In the genomic region with DNA sequence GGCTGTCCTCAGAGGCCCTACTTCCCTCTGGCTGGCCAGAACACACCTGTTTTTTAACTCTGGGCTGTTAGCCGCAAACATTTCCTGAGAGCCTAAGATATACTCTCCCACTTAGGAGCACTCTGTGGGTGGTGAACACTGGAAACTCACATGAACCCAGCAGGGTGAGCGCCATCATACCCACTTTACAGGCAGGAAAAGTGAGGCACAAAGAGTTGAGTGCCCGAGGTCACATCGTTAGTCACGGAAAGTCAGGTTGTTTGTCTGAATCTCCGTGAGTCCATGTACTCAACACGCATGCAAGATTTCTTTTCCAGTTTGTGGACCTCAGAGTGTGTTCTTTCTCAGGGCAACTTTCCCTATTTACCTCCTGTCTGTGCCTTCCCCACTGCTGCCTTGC, we compare ENCODE assay signal across 10 cellular contexts. TPM values are rescaled to one million over a fixed set of nuclear protein-coding genes. Genes with fewer than 3 reads are reported as not detected.
A peak's percentile ranks its signal among the peaks of the same experiment; 100 is the strongest.
DNase-seq lines count a peak whose midpoint lies in the region; ATAC-seq, FAIRE-seq and TF ChIP-seq lines count a peak whose summit lies in the region.
"Had no signal": no experiment of that assay in that cellular context is flagged by ENCODE, and none has a peak within 500 bp of the region (broad histone marks: within the 10 kb centered on the region; RNA-seq: fewer than 3 reads in every experiment).

No MANE protein-coding gene starts in this region.

- no peak for ATAC-seq in K562
- no peak for ATAC-seq in natural killer cell treated with Interleukin-12 subunit alpha and Interleukin-12 subunit beta and Interleukin-15 and Interleukin-18, amount 100 ng/mL, for 72 hours

- TF ChIP-seq CTCF in AG10803 (conservative IDR thresholded peaks at IDR 0.05; ENCODE audit: low read length) (no peak), HL-60 (IDR thresholded peaks at IDR 0.05; ENCODE audit: insufficient read depth, low read length) (no peak), K562 (IDR thresholded peaks at IDR 0.05 in 2 of 3, conservative IDR thresholded peaks at IDR 0.05 in 1 of 3; ENCODE audit: insufficient read depth in 2 of 3, low read depth in 1 of 3, low read length in 3 of 3) (no peak)

- CTCF ChIA-PET in K562 (lab: Yijun Ruan, JAX; ENCODE audit: low intra/inter-chr PET ratio), result no interaction called here
- CTCF ChIA-PET in HEK293T (lab: Yijun Ruan, JAX), result interaction anchor here (0.6 kb wide), 1 partner anchor 178 kb away, joined by 3 read pairs; no protein-coding TSS in a partner anchor

- in situ Hi-C loops in K562 (cut with MboI), result no loop called here

- FAIRE-seq in K562 (lab: Jason Lieb, UNC), result peak; percentile 35

- no peak for TF ChIP-seq POLR2A in K562 (conservative IDR thresholded peaks at IDR 0.05)

- H3K9me1 ChIP-seq in K562 (ENCODE audit: control insufficient read depth, insufficient read depth, low read length), result peaks cover 3% of the 10 kb centered on the region

- H3K27ac Mint-ChIP-seq in natural killer cell treated with Interleukin-12 subunit alpha and Interleukin-12 subunit beta and Interleukin-15 and Interleukin-18, amount 100 ng/mL, for 72 hours, result peak overlapping the region; percentile 99 to 100

- no peaks in the 10 kb centered on the region for H3K9me3 ChIP-seq in K562 (replicated peaks; ENCODE audit: control insufficient read depth, insufficient read depth, low read depth, low read length)

- 96% methylated on average over 7 of the region's 7 CpGs for whole genome bisulfite sequencing in K562 (ENCODE audit: insufficient coverage, low coverage, missing lambda C conversion rate)

- peaks cover 46% of the 10 kb centered on the region; the same call in 2 of the 3 replicates for H3K36me3 ChIP-seq in K562 (ENCODE audit: control insufficient read depth, insufficient read depth, low read length)

- H3K4me3 Mint-ChIP-seq in natural killer cell treated with Interleukin-12 subunit alpha and Interleukin-12 subunit beta and Interleukin-15 and Interleukin-18, amount 100 ng/mL, for 72 hours, result peak overlapping the region; percentile 100

- H3K4me3 ChIP-seq in AG10803 (ENCODE audit: low read length) (peak overlapping the region; percentile 90; the same call in 1 of the 2 replicates), HL-60 (replicated peaks; ENCODE audit: insufficient read depth, low read length) (peak overlapping the region; percentile 78), K562 (peak overlapping the region; percentile 97)
- H3K4me3 ChIP-seq: cardiac muscle cell, lung had no signal

- peak overlapping the region; percentile 84 to 99; a peak in 3 of 4 replicates for H3K9ac ChIP-seq in K562 (ENCODE audit: insufficient read depth in 1 of 2, low read depth in 2 of 2, low read length in 2 of 2)

- no peaks in the 10 kb centered on the region for H3K9me3 Mint-ChIP-seq in natural killer cell treated with Interleukin-12 subunit alpha and Interleukin-12 subunit beta and Interleukin-15 and Interleukin-18, amount 100 ng/mL, for 72 hours

- no peaks in the 10 kb centered on the region; the same call in 1 of the 2 replicates for H4K20me1 ChIP-seq in K562 (replicated peaks; ENCODE audit: control insufficient read depth, insufficient read depth, low read length)

- H3K36me3 Mint-ChIP-seq in natural killer cell treated with Interleukin-12 subunit alpha and Interleukin-12 subunit beta and Interleukin-15 and Interleukin-18, amount 100 ng/mL, for 72 hours, result peaks cover 12% of the 10 kb centered on the region

- peaks cover 28% of the 10 kb centered on the region for H3K79me2 ChIP-seq in K562 (ENCODE audit: control insufficient read depth, insufficient read depth, low read length)

- no peak overlapping the region for H2AFZ ChIP-seq in K562 (ENCODE audit: low read depth, low read length)

- peak overlapping the region; percentile 88 for H3K4me2 ChIP-seq in K562 (ENCODE audit: insufficient read depth, low read length)

- H3K27me3 ChIP-seq in HL-60 (ENCODE audit: insufficient read depth, poor library complexity, severe bottlenecking) (no peaks in the 10 kb centered on the region), K562 (ENCODE audit: control insufficient read depth in 2 of 2, insufficient read depth in 2 of 2, low read length in 2 of 2) (no peaks in the 10 kb centered on the region)
- H3K27me3 ChIP-seq: cardiac muscle cell had no signal

- intact Hi-C loops in K562 (cut with micrococcal nuclease), result loop anchor here (10.0 kb wide), 1 partner anchor 303 kb away; the partner anchor contains the start of genes B3GALT4, RPS18 and VPS52

- peaks cover 20 to 32% of the 10 kb centered on the region in 2 donors for H3K4me1 Mint-ChIP-seq in natural killer cell treated with Interleukin-12 subunit alpha and Interleukin-12 subunit beta and Interleukin-15 and Interleukin-18, amount 100 ng/mL, for 72 hours (ENCODE audit: low read depth in 2 of 2)

- TF ChIP-seq EP300 in K562 (IDR thresholded peaks at IDR 0.05; ENCODE audit: low read length), result no peak

- POLR2A ChIA-PET in K562 (lab: Yijun Ruan, JAX), result interaction anchor here (0.8 to 1.0 kb wide), 2 partner anchors 9 to 12 kb away, joined by 3 read pairs; no protein-coding TSS in a partner anchor
- POLR2A ChIA-PET in HEK293T (lab: Yijun Ruan, JAX), result no interaction called here

- no TSS peak for BruUV-seq in K562 (replicated peaks; lab: Mats Ljungman, UMichigan)

- TF ChIP-seq RAD21 in K562 (CRISPR knock-in tag; conservative IDR thresholded peaks at IDR 0.05 in 1 of 2, IDR thresholded peaks at IDR 0.05 in 1 of 2), result no peak

- no peaks in the 10 kb centered on the region for H3K27me3 Mint-ChIP-seq in natural killer cell treated with Interleukin-12 subunit alpha and Interleukin-12 subunit beta and Interleukin-15 and Interleukin-18, amount 100 ng/mL, for 72 hours

- peaks cover 10 to 37% of the 10 kb centered on the region in 2 experiments; a peak in 4 of 5 replicates for H3K4me1 ChIP-seq in K562 (replicated peaks in 1 of 2; ENCODE audit: control insufficient read depth in 2 of 2, insufficient read depth in 2 of 2, low read length in 2 of 2)

- no peak for DNase-seq in AG10803 (ENCODE audit: low read depth)
- no peak for DNase-seq in HL-60 (ENCODE audit: low read depth in 1 of 2, low spot score in 1 of 2)
- DNase-seq in K562 (ENCODE audit: extremely low read depth in 1 of 4, low spot score in 3 of 4), result peak in 1 of 4 experiments; percentile 15
- DNase-seq in natural killer cell treated with Interleukin-12 subunit alpha and Interleukin-12 subunit beta and Interleukin-15 and Interleukin-18, amount 100 ng/mL, for 72 hours (ENCODE audit: low spot score), result no peak
- no peak for DNase-seq in middle frontal gyrus (ENCODE audit: extremely low spot score, low spot score)
- no peak for DNase-seq in NOMO-1 (lab: John Stamatoyannopoulos, UW; ENCODE audit: unreplicated experiment in 2 of 2)
- DNase-seq in HEK293T (ENCODE audit: extremely low spot score), result no peak
- DNase-seq in NCI-H1417 (lab: John Stamatoyannopoulos, UW), result no peak

- peak overlapping the region; percentile 76 for H3K27ac ChIP-seq in HL-60 (replicated peaks)
- peak overlapping the region; percentile 33; the same call in 1 of the 3 replicates for H3K27ac ChIP-seq in K562 (ENCODE audit: extremely low read depth, low read depth, low read length)
- H3K27ac ChIP-seq: cardiac muscle cell had no signal

TF ChIP-seq in K562, 482 proteins besides CTCF, POLR2A, EP300 and RAD21 (continues in another document):
- no peak for TF ChIP-seq ZNF324 (CRISPR knock-in tag; IDR thresholded peaks at IDR 0.05)

TF ChIP-seq in HEK293T, 16 proteins besides CTCF, POLR2A, EP300 and RAD21 (continues in another document):
- TF ChIP-seq BHLHE40 (IDR thresholded peaks at IDR 0.05; ENCODE audit: borderline replicate concordance) (no peak), TARDBP (IDR thresholded peaks at IDR 0.05) (no peak), FOXA1 (IDR thresholded peaks at IDR 0.05) (no peak)

RNA-seq across cellular contexts. Expression of gene BAK1, which starts 1.9 kb away (rescaled TPM):
- 5.4 and 22.3 TPM in 2 replicates for total RNA-seq in K562 (2011; cell fraction: chromatin; rRNA removed; ENCODE audit: low replicate concordance)
- 18.4 and 20.8 TPM in 2 replicates for total RNA-seq in K562 (2011; cell fraction: nucleolus; rRNA removed)
- 18.6 and 21.4 TPM in 2 replicates for total RNA-seq in K562 (2011; cell fraction: nucleoplasm; rRNA removed)
- total RNA-seq in K562 (2014; rRNA removed), result 11.5 and 14.8 TPM in 2 replicates
- total RNA-seq in K562 (2014; rRNA removed; fragmentation: Illumina TruSeq; extraction: Trizol), result 14.4 and 16.5 TPM in 2 replicates
- 24.6 and 26.0 TPM in 2 replicates for total RNA-seq in K562 (2015; rRNA removed; fragmentation: Illumina TruSeq; extraction: Trizol)
- total RNA-seq in K562 (2021), result 28.2 and 30.7 TPM in 2 replicates
- polyA plus RNA-seq in K562 (2011; rRNA removed), result 18.9 and 22.7 TPM in 2 replicates
- 27.6 and 36.1 TPM in 2 replicates for polyA plus RNA-seq in K562 (2011; cell fraction: cytosol; rRNA removed)
- 19.6 and 25.1 TPM in 2 replicates for polyA plus RNA-seq in K562 (2011; cell fraction: nucleus; rRNA removed)
- polyA plus RNA-seq in K562 (2012), result 23.7 and 26.4 TPM in 2 replicates
- 23.7 and 28.2 TPM in 2 replicates for polyA plus RNA-seq in K562 (2014; fragmentation: Illumina TruSeq; extraction: Trizol)
- 1 to 10 TPM; 5.4 to 9.7 TPM for polyA plus RNA-seq in K562 (2014; fragmentation: Nextera tagmentation; extraction: Ambion mirVana)
- polyA plus RNA-seq in K562 (2014; rRNA removed), result 24.1 and 26.2 TPM in 2 replicates
- 12.4 and 16.0 TPM in 2 replicates for polyA minus RNA-seq in K562 (2011; rRNA and poly(A)+ RNA removed)
- 16.0 and 18.0 TPM in 2 replicates for polyA minus RNA-seq in K562 (2011; cell fraction: cytosol; rRNA and poly(A)+ RNA removed)
- 5.7 and 7.8 TPM in 2 replicates for polyA minus RNA-seq in K562 (2011; cell fraction: nucleus; rRNA and poly(A)+ RNA removed)
- total RNA-seq in natural killer cell treated with Interleukin-12 subunit alpha and Interleukin-12 subunit beta and Interleukin-15 and Interleukin-18, amount 100 ng/mL, for 72 hours, result 100 to 1,000 TPM; 101 to 103 TPM

RNA-seq across cellular contexts. Expression of gene ITPR3, which starts 43.0 kb away (rescaled TPM):
- total RNA-seq in K562 (2011; cell fraction: chromatin; rRNA removed; ENCODE audit: low replicate concordance), result 128 and 310 TPM in 2 replicates
- total RNA-seq in K562 (2011; cell fraction: nucleolus; rRNA removed), result 120 and 148 TPM in 2 replicates
- total RNA-seq in K562 (2011; cell fraction: nucleoplasm; rRNA removed), result 89.0 and 102 TPM in 2 replicates
- total RNA-seq in K562 (2014; rRNA removed) (13.2 and 17.2 TPM in 2 replicates), K562 (2014; rRNA removed; fragmentation: Illumina TruSeq; extraction: Trizol) (4.9 and 7.0 TPM in 2 replicates), K562 (2015; rRNA removed; fragmentation: Illumina TruSeq; extraction: Trizol) (7.0 and 7.7 TPM in 2 replicates), K562 (2021) (31.2 and 35.7 TPM in 2 replicates)
- polyA plus RNA-seq in K562 (2011; rRNA removed) (14.7 and 22.4 TPM in 2 replicates), K562 (2014; fragmentation: Illumina TruSeq; extraction: Trizol) (20.5 and 22.0 TPM in 2 replicates), K562 (2014; fragmentation: Nextera tagmentation; extraction: Ambion mirVana) (under 1 TPM; 0.39 to 0.73 TPM), K562 (2014; rRNA removed) (20.9 and 23.7 TPM in 2 replicates)
- polyA plus RNA-seq in K562 (2011; cell fraction: cytosol; rRNA removed), result 15.6 and 18.8 TPM in 2 replicates
- polyA plus RNA-seq in K562 (2011; cell fraction: nucleus; rRNA removed), result 187 and 251 TPM in 2 replicates
- 14.4 and 17.4 TPM in 2 replicates for polyA plus RNA-seq in K562 (2012)
- 18.8 and 19.6 TPM in 2 replicates for polyA minus RNA-seq in K562 (2011; rRNA and poly(A)+ RNA removed)
- polyA minus RNA-seq in K562 (2011; cell fraction: cytosol; rRNA and poly(A)+ RNA removed), result 19.1 and 27.6 TPM in 2 replicates
- polyA minus RNA-seq in K562 (2011; cell fraction: nucleus; rRNA and poly(A)+ RNA removed), result 48.7 and 51.2 TPM in 2 replicates
- total RNA-seq in natural killer cell treated with Interleukin-12 subunit alpha and Interleukin-12 subunit beta and Interleukin-15 and Interleukin-18, amount 100 ng/mL, for 72 hours, result 10 to 100 TPM; 27.6 to 77.6 TPM
